Comparison of ENCODE assay signal across 28 cellular contexts in the genomic region with DNA sequence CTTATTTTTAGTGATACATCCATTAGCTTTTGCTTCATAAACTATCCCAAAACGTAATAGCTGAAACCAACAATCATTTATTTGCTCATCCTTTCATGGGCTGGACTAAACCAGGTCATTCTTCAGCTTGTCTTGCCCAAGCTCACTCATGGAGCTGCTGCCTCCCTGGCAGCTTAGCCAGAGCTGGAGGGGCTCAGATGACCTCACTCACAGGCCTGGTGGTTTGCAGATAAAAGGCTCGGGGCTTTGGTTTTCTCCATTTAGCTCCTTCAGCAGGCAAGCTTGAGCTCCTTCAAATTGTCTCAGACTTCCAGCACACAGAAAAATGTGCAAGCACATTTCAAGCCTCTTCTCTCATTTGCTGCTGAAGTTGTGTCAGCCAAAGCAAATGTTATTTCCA.
DNase-seq lines count a peak whose midpoint lies in the region; ATAC-seq, FAIRE-seq and TF ChIP-seq lines count a peak whose summit lies in the region.
"Had no signal": no experiment of that assay in that cellular context is flagged by ENCODE, and none has a peak within 500 bp of the region (broad histone marks: within the 10 kb centered on the region; RNA-seq: fewer than 3 reads in every experiment).

No MANE protein-coding gene starts in this region.

- peaks cover 2% of the 10 kb centered on the region for H3K9me3 Mint-ChIP-seq in astrocyte (ENCODE audit: unreplicated experiment)

- no peak for FAIRE-seq in astrocyte (lab: Jason Lieb, UNC)
- FAIRE-seq: RCC 7860 had no signal

- H3K27me3 ChIP-seq in astrocyte (ENCODE audit: insufficient read depth, low read length), result no peaks in the 10 kb centered on the region

- H3K27ac ChIP-seq in astrocyte (ENCODE audit: low read depth, low read length), result no peak overlapping the region
- H3K27ac ChIP-seq: coronary artery, lower lobe of right lung, VCaP had no signal

- H3K9me3 ChIP-seq in astrocyte (ENCODE audit: insufficient read depth, low read depth, low read length), result no peaks in the 10 kb centered on the region
- H3K9me3 ChIP-seq: lower lobe of right lung had no signal

- ATAC-seq in HG02938 (IDR thresholded peaks at IDR 0.05; ENCODE audit: unreplicated experiment) (no peak), left ventricle myocardium superior (no peak)
- ATAC-seq: activated naive CD4-positive, alpha-beta T cell treated with anti-CD3 and anti-CD28 coated beads, Interleukin-2, amount 50 U/mL, for 72 hours; lower lobe of right lung; natural killer cell treated with Interleukin-12 subunit alpha and Interleukin-12 subunit beta and Interleukin-15 and Interleukin-18, amount 100 ng/mL, for 72 hours had no signal

- no peak overlapping the region for H3K9ac ChIP-seq in astrocyte (ENCODE audit: low read length)

- H3K4me2 ChIP-seq in astrocyte (ENCODE audit: low read length), result no peak overlapping the region

- H3K79me2 ChIP-seq in astrocyte (ENCODE audit: insufficient read depth, low read length), result no peaks in the 10 kb centered on the region

- H4K20me1 ChIP-seq in astrocyte (ENCODE audit: insufficient read depth, low read length), result no peaks in the 10 kb centered on the region

- peaks cover 38% of the 10 kb centered on the region for H3K4me1 Mint-ChIP-seq in astrocyte (ENCODE audit: low read depth, unreplicated experiment)

- H3K4me3 Mint-ChIP-seq in astrocyte (ENCODE audit: unreplicated experiment), result no peak overlapping the region
- H3K4me3 Mint-ChIP-seq: natural killer cell treated with Interleukin-12 subunit alpha and Interleukin-12 subunit beta and Interleukin-15 and Interleukin-18, amount 100 ng/mL, for 72 hours; T-helper 2 cell treated with Interferon-gamma antibody and Interleukin-4, amounts not matched to agents 5 μg/mL and 100 μg/mL, for 36 hours had no signal

- no peak overlapping the region for H3K27ac Mint-ChIP-seq in astrocyte (ENCODE audit: unreplicated experiment)
- H3K27ac Mint-ChIP-seq: activated naive CD4-positive, alpha-beta T cell treated with anti-CD3 and anti-CD28 coated beads, Interleukin-2, amount 50 U/mL, for 72 hours; natural killer cell treated with Interleukin-12 subunit alpha and Interleukin-12 subunit beta and Interleukin-15 and Interleukin-18, amount 100 ng/mL, for 72 hours; T-helper 2 cell treated with Interferon-gamma antibody and Interleukin-4, amounts not matched to agents 5 μg/mL and 100 μg/mL, for 36 hours had no signal

- H3K4me3 ChIP-seq in astrocyte (ENCODE audit: insufficient read depth, low read depth, low read length), result no peak overlapping the region
- H3K4me3 ChIP-seq: coronary artery, lower lobe of right lung had no signal

- H3K27me3 Mint-ChIP-seq in astrocyte (ENCODE audit: low read depth, unreplicated experiment), result no peaks in the 10 kb centered on the region
- H3K27me3 Mint-ChIP-seq: natural killer cell treated with Interleukin-12 subunit alpha and Interleukin-12 subunit beta and Interleukin-15 and Interleukin-18, amount 100 ng/mL, for 72 hours had no signal

- no peak overlapping the region for H2AFZ ChIP-seq in astrocyte (ENCODE audit: low read depth, low read length)

- DNase-seq in DMS79 (lab: John Stamatoyannopoulos, UW), result peak; percentile 38
- DNase-seq in KBM-7, result peak; percentile 18
- DNase-seq in astrocyte (ENCODE audit: low read depth), result peak; percentile 12
- peak; percentile 28 for DNase-seq in iris pigment epithelial cell (ENCODE audit: low read depth)
- no peak for DNase-seq in activated CD4-positive, alpha-beta T cell treated with anti-CD3 and anti-CD28 coated beads, Interleukin-2, amount 50 U/mL, for 48 hours
- DNase-seq in left ventricle myocardium superior, result no peak
- DNase-seq in kidney glomerular epithelial cell (lab: John Stamatoyannopoulos, UW), result no peak
- DNase-seq: activated CD4-positive, alpha-beta T cell treated with anti-CD3 and anti-CD28 coated beads for 48 hours; aorta; caudate nucleus; COR-L47; effector memory CD4-positive, alpha-beta T cell; erythroblast; glutamatergic neuron; lower lobe of right lung; NCI-H2029; NCI-H2227 treated with DMSO at 0.1 percent for 48 hours; NCI-H526; SHP77 treated with DMSO at 0.1 percent for 48 hours; stimulated activated CD4-positive, alpha-beta T cell treated with anti-CD3 and anti-CD28 coated beads, Interleukin-4, amount 100 ng/mL, for 24 hours; trophoblast cell had no signal

- peaks cover 14% of the 10 kb centered on the region for H3K4me1 ChIP-seq in astrocyte (ENCODE audit: insufficient read depth, low read length)
- H3K4me1 ChIP-seq: lower lobe of right lung had no signal

- intact Hi-C loops in left ventricle myocardium superior (cut with micrococcal nuclease), result no loop called here

- H3K36me3 ChIP-seq in astrocyte (ENCODE audit: insufficient read depth, low read length), result no peaks in the 10 kb centered on the region
- H3K36me3 ChIP-seq: lower lobe of right lung had no signal

- H3K36me3 Mint-ChIP-seq in astrocyte (ENCODE audit: low read depth, unreplicated experiment), result no peaks in the 10 kb centered on the region

- TF ChIP-seq CTCF in astrocyte (IDR thresholded peaks at IDR 0.05; ENCODE audit: insufficient read depth, low read depth, low read length), result no peak

- in situ Hi-C loops in KBM-7 (cut with MboI; ENCODE audit: low pct_unique_long_range_greater_than_20kb, low sequenced_read_pairs), result no loop called here

Comparison
In these comparisons a context has a peak if more than half of its experiments do, and no peak if none do; other contexts are left out.
1. DNase-seq: peak in DMS79 (single experiment), KBM-7 (single experiment), astrocyte (single experiment) and iris pigment epithelial cell (single experiment); none in activated CD4-positive, alpha-beta T cell treated with anti-CD3 and anti-CD28 coated beads, Interleukin-2, amount 50 U/mL, for 48 hours (0 of 2), left ventricle myocardium superior (single experiment) and kidney glomerular epithelial cell (single experiment).